ENCODE assay signal across 2 cellular contexts in genomic region chr6:36139431-36139830, GRCh38.
TF ChIP-seq lines count a peak whose summit lies in the region.

No MANE protein-coding gene starts in this region.

TF ChIP-seq in WTC11, 78 proteins besides CTCF, POLR2A, EP300 and RAD21:
- TF ChIP-seq JAZF1 (CRISPR knock-in tag; IDR thresholded peaks at IDR 0.05), result no peak
- no peak for TF ChIP-seq RORB (CRISPR knock-in tag; IDR thresholded peaks at IDR 0.05)
- TF ChIP-seq CDX4 (CRISPR knock-in tag; IDR thresholded peaks at IDR 0.05; ENCODE audit: borderline replicate concordance), result no peak
- no peak for TF ChIP-seq PRRX2 (CRISPR knock-in tag; IDR thresholded peaks at IDR 0.05)
- no peak for TF ChIP-seq CREB1 (CRISPR knock-in tag; IDR thresholded peaks at IDR 0.05)
- no peak for TF ChIP-seq TP53 (CRISPR knock-in tag; IDR thresholded peaks at IDR 0.05)
- TF ChIP-seq HMGXB4 (CRISPR knock-in tag; IDR thresholded peaks at IDR 0.05), result no peak
- no peak for TF ChIP-seq NFE2L1 (CRISPR knock-in tag; IDR thresholded peaks at IDR 0.05)
- TF ChIP-seq ZNF219 (CRISPR knock-in tag; IDR thresholded peaks at IDR 0.05; ENCODE audit: borderline replicate concordance), result no peak
- TF ChIP-seq PRDM15 (CRISPR knock-in tag; IDR thresholded peaks at IDR 0.05), result no peak
- no peak for TF ChIP-seq SMAD3 (CRISPR knock-in tag; IDR thresholded peaks at IDR 0.05; ENCODE audit: borderline replicate concordance)
- TF ChIP-seq SOX15 (CRISPR knock-in tag; IDR thresholded peaks at IDR 0.05), result no peak
- no peak for TF ChIP-seq ATF1 (CRISPR knock-in tag; IDR thresholded peaks at IDR 0.05)
- TF ChIP-seq CBFB (CRISPR knock-in tag; IDR thresholded peaks at IDR 0.05; ENCODE audit: low read depth), result no peak

TF ChIP-seq in HepG2, 621 proteins besides CTCF, POLR2A, EP300 and RAD21:
- TF ChIP-seq SMC3 (IDR thresholded peaks at IDR 0.05; ENCODE audit: low read length) (peak; percentile 15; the same call in 1 of the 2 replicates), ZBTB33 (CRISPR knock-in tag; IDR thresholded peaks at IDR 0.05) (peak; percentile 99), STAG1 (CRISPR knock-in tag; IDR thresholded peaks at IDR 0.05) (peak; percentile 51), ZNF687 (CRISPR knock-in tag; IDR thresholded peaks at IDR 0.05) (peak; percentile 15; the same call in 1 of the 2 replicates), NAIF1 (CRISPR knock-in tag; IDR thresholded peaks at IDR 0.05; ENCODE audit: borderline replicate concordance) (no peak), HMGXB4 (CRISPR knock-in tag; IDR thresholded peaks at IDR 0.05; ENCODE audit: borderline replicate concordance in 1 of 2, low read depth in 1 of 2) (0 out of 4 replicates have a peak, but pooled peaks of 1 of the 2 experiments have one; percentile 23), PATZ1 (CRISPR knock-in tag; IDR thresholded peaks at IDR 0.05) (peak; percentile 51; the same call in 1 of the 2 replicates), HOXA5 (CRISPR knock-in tag; IDR thresholded peaks at IDR 0.05) (no peak), MAX (IDR thresholded peaks at IDR 0.05) (no peak)
